ENCODE assay signal across 18 cellular contexts in the genomic region with DNA sequence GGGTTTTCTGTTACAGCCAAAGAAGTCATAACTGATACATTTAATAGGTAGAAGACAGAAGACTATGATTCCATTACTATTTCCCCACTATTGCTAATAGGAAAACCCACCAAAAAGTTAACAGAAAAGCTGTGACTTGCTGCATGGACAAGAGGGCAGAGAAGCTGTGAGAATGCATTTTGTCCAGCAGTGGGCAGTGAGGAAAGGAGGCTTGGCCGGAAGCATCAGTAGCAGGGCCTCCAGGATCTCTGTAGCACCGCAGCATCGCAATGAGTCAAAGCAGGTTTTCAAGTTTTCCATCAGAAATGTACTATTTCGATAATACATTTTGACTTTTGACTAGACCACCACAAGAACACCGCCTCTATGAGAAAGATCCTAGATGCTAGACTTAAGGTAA.
"Had no signal": no experiment of that assay in that cellular context is flagged by ENCODE, and none has a peak within 500 bp of the region (broad histone marks: within the 10 kb centered on the region; RNA-seq: fewer than 3 reads in every experiment).

No MANE protein-coding gene starts in this region.

- H3K9me3 ChIP-seq: heart left ventricle, psoas muscle, stomach, thoracic aorta, transverse colon had no signal

- H3K4me1 Mint-ChIP-seq: central memory CD8-positive, alpha-beta T cell; natural killer cell had no signal

- ATAC-seq: heart left ventricle, natural killer cell, psoas muscle had no signal

- DNase-seq: effector memory CD4-positive, alpha-beta T cell; erythroblast; heart left ventricle; hippocampal formation; kidney glomerular epithelial cell; natural killer cell; psoas muscle; retina; small intestine; stimulated activated CD4-positive, alpha-beta T cell treated with anti-CD3 and anti-CD28 coated beads, Interleukin-12 subunit alpha, Interleukin-12 subunit beta, amount 100 ng/mL, for 4 hours; stimulated activated naive CD4-positive, alpha-beta T cell; stomach; substantia nigra; transverse colon had no signal

- H3K27ac Mint-ChIP-seq: natural killer cell had no signal

- H3K36me3 Mint-ChIP-seq: natural killer cell had no signal

- H2AFZ ChIP-seq: parathyroid adenoma had no signal

- FAIRE-seq: frontal cortex, small intestine had no signal

- H3K27me3 ChIP-seq: stomach, transverse colon had no signal

- H3K4me3 Mint-ChIP-seq: central memory CD8-positive, alpha-beta T cell; natural killer cell had no signal

- H3K4me1 ChIP-seq: heart left ventricle, psoas muscle, stomach had no signal

- H3K27ac ChIP-seq: heart left ventricle, parathyroid adenoma, psoas muscle, stomach, thoracic aorta, transverse colon had no signal

- H3K4me3 ChIP-seq: heart left ventricle, psoas muscle, stomach, thoracic aorta, transverse colon had no signal

- H3K9me3 Mint-ChIP-seq: central memory CD8-positive, alpha-beta T cell; natural killer cell had no signal

- H3K9ac ChIP-seq: parathyroid adenoma had no signal

- H3K36me3 ChIP-seq: heart left ventricle, stomach, thoracic aorta, transverse colon had no signal
